Comparison of ENCODE assay signal across 8 cellular contexts in genomic region chr10:97849491-97850402, GRCh38. TPM values are rescaled to one million over a fixed set of nuclear protein-coding genes. Genes with fewer than 3 reads are reported as not detected.
DNase-seq lines count a peak whose midpoint lies in the region; ATAC-seq and TF ChIP-seq lines count a peak whose summit lies in the region.

GOLGA7B (plus strand) TSS chr10:97849843; CDS start chr10:97850304, 461 bp downstream.

- no peak within 1 kb of the TSS for H3K23ac ChIP-seq in trophoblast cell (ENCODE audit: low read length)

- no peak within 1 kb of the TSS for H2BK12ac ChIP-seq in trophoblast cell (ENCODE audit: low read length)

- no TSS peak for BruUV-seq in PC-9 (replicated peaks; lab: Mats Ljungman, UMichigan)

- no peaks in the 10 kb centered on the region for H3K79me1 ChIP-seq in trophoblast cell (ENCODE audit: low read length)

- no peak within 1 kb of the TSS for H4K12ac ChIP-seq in trophoblast cell (ENCODE audit: low read depth, low read length)

- no peak within 1 kb of the TSS for H2BK120ac ChIP-seq in trophoblast cell (ENCODE audit: insufficient read depth, low read length, poor library complexity)

- no peak for ATAC-seq in GM18870 (IDR thresholded peaks at IDR 0.05; ENCODE audit: unreplicated experiment)

- CTCF ChIA-PET in PC-9 (lab: Charles Lee), result interaction anchor here (0.6 kb wide), 1 partner anchor 32 kb away, joined by 3 read pairs; no protein-coding TSS in a partner anchor

- no peaks in the 10 kb centered on the region for H4K20me1 ChIP-seq in PC-9 (ENCODE audit: insufficient read depth)

- no peak within 1 kb of the TSS for H3K18ac ChIP-seq in trophoblast cell (ENCODE audit: low read length)

- TF ChIP-seq CTCF in PC-9 (conservative IDR thresholded peaks at IDR 0.05) (no peak), vagina (IDR thresholded peaks at IDR 0.05) (no peak)

- POLR2A ChIA-PET in PC-9 (lab: Charles Lee; ENCODE audit: unreplicated experiment), result no interaction called here

- H3F3A ChIP-seq in PC-9 (ENCODE audit: insufficient read depth, low read depth), result peaks cover 8% of the 10 kb centered on the region; the same call in 1 of the 2 replicates

- 0 out of 2 replicates have a peak, but pooled peaks cover 9% of the 10 kb centered on the region for H3K79me2 ChIP-seq in PC-9 (ENCODE audit: low read depth)
- H3K79me2 ChIP-seq in trophoblast cell (ENCODE audit: control insufficient read depth, insufficient read depth, low read length, poor library complexity), result no peaks in the 10 kb centered on the region

- in situ Hi-C loops in HAP-1 (cut with MboI; ENCODE audit: low sequenced_read_pairs), result no loop called here

- no peak within 1 kb of the TSS for H4K8ac ChIP-seq in trophoblast cell (ENCODE audit: low read depth, low read length)

- peak within 1 kb of the TSS; percentile 72; the same call in 1 of the 2 replicates for H2AFZ ChIP-seq in PC-9
- H2AFZ ChIP-seq in trophoblast cell (ENCODE audit: insufficient read depth, low read length, poor library complexity), result no peak within 1 kb of the TSS

- peak within 1 kb of the TSS; percentile 75 for H3K4me2 ChIP-seq in PC-9
- peak within 1 kb of the TSS; percentile 91 for H3K4me2 ChIP-seq in trophoblast cell (ENCODE audit: low read length)

- H3K9me2 ChIP-seq in PC-9 (ENCODE audit: insufficient read depth), result no peaks in the 10 kb centered on the region

- H3K27ac ChIP-seq in PC-9, result peak within 1 kb of the TSS; percentile 79
- no peak within 1 kb of the TSS for H3K27ac ChIP-seq in trophoblast cell (ENCODE audit: low read depth, low read length)
- no peak within 1 kb of the TSS for H3K27ac ChIP-seq in vagina

- TF ChIP-seq POLR2A in vagina (IDR thresholded peaks at IDR 0.05), result no peak

- H3K14ac ChIP-seq in trophoblast cell (ENCODE audit: low read length), result no peak within 1 kb of the TSS

- H3K9me3 ChIP-seq in HAP-1 (no peaks in the 10 kb centered on the region), PC-9 (ENCODE audit: insufficient read depth, low read depth) (no peaks in the 10 kb centered on the region), trophoblast cell (ENCODE audit: insufficient read depth, low read depth, low read length) (peaks cover 4% of the 10 kb centered on the region), vagina (no peaks in the 10 kb centered on the region)

- H3K4me3 ChIP-seq in HAP-1 (peak within 1 kb of the TSS; percentile 15; the same call in 1 of the 2 replicates), PC-9 (peak within 1 kb of the TSS; percentile 63), trophoblast cell (ENCODE audit: low read depth, low read length) (peak within 1 kb of the TSS; percentile 56), vagina (peak within 1 kb of the TSS; percentile 50 to 55)

- no peak within 1 kb of the TSS for H4K91ac ChIP-seq in trophoblast cell (ENCODE audit: low read depth, low read length)

- H3K9ac ChIP-seq in trophoblast cell (ENCODE audit: low read length), result no peak within 1 kb of the TSS

- intact Hi-C loops in PC-9 (cut with micrococcal nuclease; ENCODE audit: unreplicated experiment) (loop anchor here (2.0 kb wide), 1 partner anchor 33 kb away; no protein-coding TSS in a partner anchor), vagina (cut with DNase I) (no loop called here)

- H3K4me1 ChIP-seq in HAP-1 (no peaks in the 10 kb centered on the region), PC-9 (replicated peaks; ENCODE audit: insufficient read depth) (peaks cover 41% of the 10 kb centered on the region), trophoblast cell (ENCODE audit: control insufficient read depth in 1 of 2, insufficient read depth in 2 of 2, low read length in 2 of 2) (peaks cover 4 to 6% of the 10 kb centered on the region in 2 experiments), vagina (peaks cover 16% of the 10 kb centered on the region)

- no CpG with 5 or more reads among the region's 96 CpGs for WGBS in trophoblast cell (ENCODE audit: extremely low coverage, insufficient coverage, insufficient read length)

- H2AK5ac ChIP-seq in trophoblast cell (ENCODE audit: low read length), result no peak within 1 kb of the TSS

- no peak within 1 kb of the TSS for H3K4ac ChIP-seq in trophoblast cell (ENCODE audit: low read depth, low read length)

- H3K27me3 ChIP-seq in HAP-1 (ENCODE audit: low read depth) (peaks cover 12% of the 10 kb centered on the region), PC-9 (ENCODE audit: insufficient read depth, low read depth) (no peaks in the 10 kb centered on the region), trophoblast cell (ENCODE audit: insufficient read depth, low read length) (peaks cover 16% of the 10 kb centered on the region), vagina (no peaks in the 10 kb centered on the region)

- peak; percentile 22 for DNase-seq in COR-L47 (lab: John Stamatoyannopoulos, UW)
- peak; percentile 46 to 73 for DNase-seq in HAP-1 (ENCODE audit: low spot score in 2 of 2)
- peak in 1 of 2 experiments; percentile 58 for DNase-seq in PC-9
- DNase-seq in activated effector memory CD4-positive, alpha-beta T cell treated with Interleukin-2 at 50 U/mL for 16 hours, result peak; percentile 66
- DNase-seq in germinal center (ENCODE audit: low spot score), result peak; percentile 62
- DNase-seq in trophoblast cell, result peak; percentile 33 to 53
- DNase-seq in vagina (ENCODE audit: extremely low spot score in 2 of 2), result no peak

- H3K36me3 ChIP-seq in HAP-1 (replicated peaks), result no peaks in the 10 kb centered on the region
- H3K36me3 ChIP-seq in PC-9 (ENCODE audit: low read depth), result no peaks in the 10 kb centered on the region
- no peaks in the 10 kb centered on the region for H3K36me3 ChIP-seq in trophoblast cell (ENCODE audit: control insufficient read depth in 1 of 2, insufficient read depth in 2 of 2, low read length in 2 of 2)
- H3K36me3 ChIP-seq in vagina, result no peaks in the 10 kb centered on the region

- H2BK5ac ChIP-seq in trophoblast cell (ENCODE audit: low read depth, low read length, poor library complexity), result no peak within 1 kb of the TSS

RNA-seq across cellular contexts. Expression of gene GOLGA7B, which starts in this region (rescaled TPM):
- total RNA-seq in PC-9 (2021), result 0.90 and 1.1 TPM in 2 replicates
- 0.21 and 0.47 TPM in 2 replicates for polyA plus RNA-seq in trophoblast cell (2013)
- 2.5 TPM for total RNA-seq in vagina

Comparison
In these comparisons a context has a peak if more than half of its experiments do, and no peak if none do; other contexts are left out.
1. DNase-seq: peak in COR-L47 (single experiment), HAP-1 (2 of 2), activated effector memory CD4-positive, alpha-beta T cell treated with Interleukin-2 at 50 U/mL for 16 hours (single experiment), germinal center (single experiment) and trophoblast cell (2 of 2); none in vagina (0 of 2).
2. Peak in every context shown above with its lines, with median percentiles within 50 percentile points of each other: H3K4me3 ChIP-seq.